9 cellular contexts compared by ENCODE assay signal in genomic region chr19:45887311-45887710, GRCh38. TPM values are rescaled to one million over a fixed set of nuclear protein-coding genes. Genes with fewer than 3 reads are reported as not detected.
A peak's percentile ranks its signal among the peaks of the same experiment; 100 is the strongest.
DNase-seq lines count a peak whose midpoint lies in the region; FAIRE-seq and TF ChIP-seq lines count a peak whose summit lies in the region.
"Had no signal": no experiment of that assay in that cellular context is flagged by ENCODE, and none has a peak within 500 bp of the region (broad histone marks: within the 10 kb centered on the region; RNA-seq: fewer than 3 reads in every experiment).

No MANE protein-coding gene starts in this region.

- no peaks in the 10 kb centered on the region for H3K9me3 ChIP-seq in muscle layer of duodenum (ENCODE audit: control insufficient read depth in 1 of 2, low read length in 2 of 2)

- no peak for TF ChIP-seq EP300 in Ishikawa (IDR thresholded peaks at IDR 0.05; ENCODE audit: borderline replicate concordance)

- FAIRE-seq in bronchial epithelial cell (lab: Jason Lieb, UNC), result no peak

- no peak for DNase-seq in bronchial epithelial cell (ENCODE audit: low read depth)
- no peak for DNase-seq in kidney tubule cell (ENCODE audit: low spot score)
- DNase-seq in stimulated activated CD4-positive, alpha-beta T cell treated with anti-CD3 and anti-CD28 coated beads, Interleukin-15, amount 100 ng/mL, for 24 hours, result no peak
- DNase-seq in iPS-NIHi7 (ENCODE audit: extremely low spot score), result no peak
- no peak for DNase-seq in glomerular visceral epithelial cell (ENCODE audit: extremely low spot score)

- H3K4me3 ChIP-seq in ACC112 (ENCODE audit: low read depth, low read length), result peak overlapping the region; percentile 91
- peak overlapping the region; percentile 62 for H3K4me3 ChIP-seq in bronchial epithelial cell (ENCODE audit: low read depth, low read length)
- H3K4me3 ChIP-seq in muscle layer of duodenum (ENCODE audit: low read depth in 1 of 2, low read length in 2 of 2), result peak overlapping the region; percentile 73 to 83

- H3K4me1 ChIP-seq in ACC112 (ENCODE audit: control insufficient read depth, insufficient read depth, low read length, unreplicated experiment) (peaks cover 13% of the 10 kb centered on the region), muscle layer of duodenum (ENCODE audit: control insufficient read depth in 1 of 2, insufficient read depth in 2 of 2, low read length in 2 of 2) (peaks cover 3 to 34% of the 10 kb centered on the region in 2 donors)

- H2AFZ ChIP-seq in ACC112 (ENCODE audit: low read length, unreplicated experiment), result peak overlapping the region; percentile 62

- H3K79me2 ChIP-seq in ACC112 (ENCODE audit: control insufficient read depth, insufficient read depth, low read length, unreplicated experiment), result peaks cover 4% of the 10 kb centered on the region

- H3K27ac ChIP-seq in ACC112 (ENCODE audit: low read depth, low read length) (peak overlapping the region; percentile 77), muscle layer of duodenum (ENCODE audit: low read length) (peak overlapping the region; percentile 94)

- H3K27me3 ChIP-seq in ACC112 (ENCODE audit: insufficient read depth, low read length), result no peaks in the 10 kb centered on the region
- H3K27me3 ChIP-seq in bronchial epithelial cell (ENCODE audit: control insufficient read depth, insufficient read depth, low read length), result no peaks in the 10 kb centered on the region
- no peaks in the 10 kb centered on the region for H3K27me3 ChIP-seq in muscle layer of duodenum (ENCODE audit: low read depth, low read length)

- no peak for TF ChIP-seq CTCF in bronchial epithelial cell (IDR thresholded peaks at IDR 0.05; ENCODE audit: insufficient read depth, low read length, severe bottlenecking)

- H3K36me3 ChIP-seq in ACC112 (ENCODE audit: insufficient read depth, low read length), result no peaks in the 10 kb centered on the region
- peaks cover 2% of the 10 kb centered on the region for H3K36me3 ChIP-seq in bronchial epithelial cell (ENCODE audit: control insufficient read depth, insufficient read depth, low read length)
- peaks cover 0 to 5% of the 10 kb centered on the region in 2 donors for H3K36me3 ChIP-seq in muscle layer of duodenum (ENCODE audit: control insufficient read depth in 1 of 2, insufficient read depth in 2 of 2, low read length in 2 of 2)

- TF ChIP-seq RAD21 in Ishikawa (IDR thresholded peaks at IDR 0.05; ENCODE audit: low read depth), result no peak

TF ChIP-seq in Ishikawa, 13 proteins besides CTCF, POLR2A, EP300 and RAD21:
- no peak for TF ChIP-seq NFIC (IDR thresholded peaks at IDR 0.05)
- peak; percentile 34; the same call in 1 of the 2 replicates for TF ChIP-seq CEBPB (IDR thresholded peaks at IDR 0.05)

RNA-seq across cellular contexts. Expression of gene IRF2BP1, which starts 1.4 kb away (rescaled TPM):
- total RNA-seq in bronchial epithelial cell, result 11.3 and 11.8 TPM in 2 replicates

RNA-seq across cellular contexts. Expression of gene MYPOP, which starts 15.1 kb away (rescaled TPM):
- total RNA-seq in bronchial epithelial cell, result 0.53 and 0.90 TPM in 2 replicates

RNA-seq across cellular contexts. Expression of gene FOXA3, which starts 23.2 kb away (rescaled TPM):
- total RNA-seq in bronchial epithelial cell, result not detected in 2 replicates
- total RNA-seq: glomerular endothelial cell had no signal

RNA-seq across cellular contexts. Expression of gene SYMPK, which starts 24.4 kb away (rescaled TPM):
- total RNA-seq in bronchial epithelial cell, result 27.9 and 29.7 TPM in 2 replicates

RNA-seq across cellular contexts. Expression of gene NANOS2, which starts 27.3 kb away (rescaled TPM):
- not detected in 2 replicates for total RNA-seq in bronchial epithelial cell
- total RNA-seq: glomerular endothelial cell had no signal
